ENCODE assay signal across 16 cellular contexts in the genomic region with DNA sequence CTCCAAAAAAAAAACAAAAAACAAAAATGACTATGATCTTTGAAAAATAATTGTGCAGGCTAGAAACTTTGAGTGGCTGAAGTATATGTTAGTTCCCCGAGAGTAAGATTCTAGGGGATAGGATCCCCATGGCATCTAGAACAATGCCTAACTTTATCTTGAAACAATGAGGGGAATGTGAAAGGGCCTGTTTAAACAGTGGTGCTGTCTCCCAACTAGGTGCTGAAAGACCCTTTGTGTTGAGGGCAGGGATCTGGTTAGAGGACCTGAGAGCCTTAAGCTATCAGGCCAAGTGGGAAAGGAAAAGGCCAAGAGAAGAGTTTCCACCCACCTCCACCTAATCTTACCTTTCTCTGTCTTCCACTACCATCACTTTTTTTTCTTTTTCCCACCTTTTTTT. TPM values are rescaled to one million over a fixed set of nuclear protein-coding genes. Genes with fewer than 3 reads are reported as not detected.
DNase-seq lines count a peak whose midpoint lies in the region; ATAC-seq and TF ChIP-seq lines count a peak whose summit lies in the region.
"Had no signal": no experiment of that assay in that cellular context is flagged by ENCODE, and none has a peak within 500 bp of the region (broad histone marks: within the 10 kb centered on the region; RNA-seq: fewer than 3 reads in every experiment).

No MANE protein-coding gene starts in this region.

- ATAC-seq in GM23338, result peak; percentile 92
- peak; percentile 62 for ATAC-seq in WTC11
- no peak for ATAC-seq in HG03175 (IDR thresholded peaks at IDR 0.05; ENCODE audit: unreplicated experiment)
- ATAC-seq: CD8-positive, alpha-beta T cell had no signal

- H3K9me2 ChIP-seq in GM23338 (ENCODE audit: insufficient read depth), result no peaks in the 10 kb centered on the region

- H3K27me3 Mint-ChIP-seq in GM23338 (ENCODE audit: insufficient read depth, low read depth, poor library complexity) (peaks cover 7% of the 10 kb centered on the region), WTC11 (ENCODE audit: low read depth) (peaks cover 4% of the 10 kb centered on the region)

- H3K4me3 ChIP-seq in GM23338 (no peak overlapping the region), osteoblast (ENCODE audit: insufficient read depth, low read length) (no peak overlapping the region)
- H3K4me3 ChIP-seq: GM23248 had no signal

- no peaks in the 10 kb centered on the region for H3F3A ChIP-seq in GM23338 (replicated peaks; ENCODE audit: low read depth)

- TF ChIP-seq CTCF in GM23338 (conservative IDR thresholded peaks at IDR 0.05; ENCODE audit: low read depth in 2 of 2) (no peak), WTC11 (IDR thresholded peaks at IDR 0.05) (no peak), osteoblast (IDR thresholded peaks at IDR 0.05; ENCODE audit: extremely low read depth, low read depth, low read length) (no peak)

- peaks cover 21% of the 10 kb centered on the region for H3K9me3 Mint-ChIP-seq in GM23338
- H3K9me3 Mint-ChIP-seq in WTC11, result peaks cover 18% of the 10 kb centered on the region

- H2AFZ ChIP-seq in GM23338 (no peak overlapping the region), osteoblast (ENCODE audit: low read length) (no peak overlapping the region)
- H2AFZ ChIP-seq: GM23248 had no signal

- CTCF ChIA-PET in WTC11 (lab: Charles Lee), result no interaction called here

- H3K27ac ChIP-seq in GM23338 (ENCODE audit: low read depth), result no peak overlapping the region
- H3K27ac ChIP-seq in osteoblast (ENCODE audit: low read depth, low read length), result no peak overlapping the region
- H3K27ac ChIP-seq: GM23248, HL-60 had no signal

- H3K27me3 ChIP-seq in GM23338 (ENCODE audit: insufficient read depth) (no peaks in the 10 kb centered on the region), osteoblast (ENCODE audit: insufficient read depth, low read length) (no peaks in the 10 kb centered on the region)

- H3K4me1 Mint-ChIP-seq in GM23338 (no peaks in the 10 kb centered on the region), WTC11 (no peaks in the 10 kb centered on the region)
- H3K4me1 Mint-ChIP-seq: CD14-positive monocyte, H9 had no signal

- H3K27ac Mint-ChIP-seq in GM23338 (no peak overlapping the region), WTC11 (no peak overlapping the region)
- H3K27ac Mint-ChIP-seq: CD8-positive, alpha-beta T cell; H9 had no signal

- H3K36me3 Mint-ChIP-seq in GM23338 (ENCODE audit: low read depth) (peaks cover 15% of the 10 kb centered on the region; the same call in 2 of the 3 replicates), WTC11 (peaks cover 11% of the 10 kb centered on the region)

- no peaks in the 10 kb centered on the region for H3K4me1 ChIP-seq in GM23338 (ENCODE audit: insufficient read depth)
- no peaks in the 10 kb centered on the region for H3K4me1 ChIP-seq in osteoblast (ENCODE audit: insufficient read depth, low read length)

- H3K4me3 Mint-ChIP-seq in GM23338 (no peak overlapping the region), WTC11 (no peak overlapping the region)
- H3K4me3 Mint-ChIP-seq: CD14-positive monocyte; CD8-positive, alpha-beta T cell; H9 had no signal

- H3K4me2 ChIP-seq in GM23338 (no peak overlapping the region), osteoblast (ENCODE audit: insufficient read depth, low read length) (no peak overlapping the region)

- DNase-seq in GM23338 (ENCODE audit: low spot score) (peak; percentile 52), WTC11 (ENCODE audit: low spot score) (no peak), iPS-NIHi11 (ENCODE audit: low spot score) (peak; percentile 57), osteoblast (ENCODE audit: insufficient read length, low spot score, missing footprints) (peak; percentile 22), amygdala (lab: John Stamatoyannopoulos, UW) (no peak)
- no peak for DNase-seq in stimulated activated CD4-positive, alpha-beta T cell treated with anti-CD3 and anti-CD28 coated beads, Interleukin-2, amount 100 ng/mL, for 48 hours
- DNase-seq: CD8-positive, alpha-beta T cell; COR-L47; DND-41; GF-D8; GM23248; H9; KBM-7 had no signal

- no peaks in the 10 kb centered on the region for H4K20me1 ChIP-seq in GM23338 (replicated peaks; ENCODE audit: insufficient read depth)
- H4K20me1 ChIP-seq in osteoblast (ENCODE audit: insufficient read depth, low read length), result no peaks in the 10 kb centered on the region

- H3K36me3 ChIP-seq in GM23338 (ENCODE audit: insufficient read depth), result no peaks in the 10 kb centered on the region
- H3K36me3 ChIP-seq in osteoblast (ENCODE audit: insufficient read depth, low read length), result no peaks in the 10 kb centered on the region

- POLR2A ChIA-PET in WTC11 (lab: Charles Lee), result no interaction called here

- H3K79me2 ChIP-seq in GM23338 (replicated peaks; ENCODE audit: insufficient read depth) (no peaks in the 10 kb centered on the region), osteoblast (ENCODE audit: insufficient read depth, low read length) (no peaks in the 10 kb centered on the region)

- H3K9me3 ChIP-seq in osteoblast (ENCODE audit: low read depth, low read length), result no peaks in the 10 kb centered on the region

TF ChIP-seq in GM23338, 12 proteins besides CTCF, POLR2A, EP300 and RAD21 (continues in another document):
- TF ChIP-seq, protein P1, sequence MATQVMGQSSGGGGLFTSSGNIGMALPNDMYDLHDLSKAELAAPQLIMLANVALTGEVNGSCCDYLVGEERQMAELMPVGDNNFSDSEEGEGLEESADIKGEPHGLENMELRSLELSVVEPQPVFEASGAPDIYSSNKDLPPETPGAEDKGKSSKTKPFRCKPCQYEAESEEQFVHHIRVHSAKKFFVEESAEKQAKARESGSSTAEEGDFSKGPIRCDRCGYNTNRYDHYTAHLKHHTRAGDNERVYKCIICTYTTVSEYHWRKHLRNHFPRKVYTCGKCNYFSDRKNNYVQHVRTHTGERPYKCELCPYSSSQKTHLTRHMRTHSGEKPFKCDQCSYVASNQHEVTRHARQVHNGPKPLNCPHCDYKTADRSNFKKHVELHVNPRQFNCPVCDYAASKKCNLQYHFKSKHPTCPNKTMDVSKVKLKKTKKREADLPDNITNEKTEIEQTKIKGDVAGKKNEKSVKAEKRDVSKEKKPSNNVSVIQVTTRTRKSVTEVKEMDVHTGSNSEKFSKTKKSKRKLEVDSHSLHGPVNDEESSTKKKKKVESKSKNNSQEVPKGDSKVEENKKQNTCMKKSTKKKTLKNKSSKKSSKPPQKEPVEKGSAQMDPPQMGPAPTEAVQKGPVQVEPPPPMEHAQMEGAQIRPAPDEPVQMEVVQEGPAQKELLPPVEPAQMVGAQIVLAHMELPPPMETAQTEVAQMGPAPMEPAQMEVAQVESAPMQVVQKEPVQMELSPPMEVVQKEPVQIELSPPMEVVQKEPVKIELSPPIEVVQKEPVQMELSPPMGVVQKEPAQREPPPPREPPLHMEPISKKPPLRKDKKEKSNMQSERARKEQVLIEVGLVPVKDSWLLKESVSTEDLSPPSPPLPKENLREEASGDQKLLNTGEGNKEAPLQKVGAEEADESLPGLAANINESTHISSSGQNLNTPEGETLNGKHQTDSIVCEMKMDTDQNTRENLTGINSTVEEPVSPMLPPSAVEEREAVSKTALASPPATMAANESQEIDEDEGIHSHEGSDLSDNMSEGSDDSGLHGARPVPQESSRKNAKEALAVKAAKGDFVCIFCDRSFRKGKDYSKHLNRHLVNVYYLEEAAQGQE (IDR thresholded peaks at IDR 0.05; ENCODE audit: unreplicated experiment), result peak; percentile 56

TF ChIP-seq in WTC11, 78 proteins besides CTCF, POLR2A, EP300 and RAD21 (continues in another document):
- TF ChIP-seq, protein P2, sequence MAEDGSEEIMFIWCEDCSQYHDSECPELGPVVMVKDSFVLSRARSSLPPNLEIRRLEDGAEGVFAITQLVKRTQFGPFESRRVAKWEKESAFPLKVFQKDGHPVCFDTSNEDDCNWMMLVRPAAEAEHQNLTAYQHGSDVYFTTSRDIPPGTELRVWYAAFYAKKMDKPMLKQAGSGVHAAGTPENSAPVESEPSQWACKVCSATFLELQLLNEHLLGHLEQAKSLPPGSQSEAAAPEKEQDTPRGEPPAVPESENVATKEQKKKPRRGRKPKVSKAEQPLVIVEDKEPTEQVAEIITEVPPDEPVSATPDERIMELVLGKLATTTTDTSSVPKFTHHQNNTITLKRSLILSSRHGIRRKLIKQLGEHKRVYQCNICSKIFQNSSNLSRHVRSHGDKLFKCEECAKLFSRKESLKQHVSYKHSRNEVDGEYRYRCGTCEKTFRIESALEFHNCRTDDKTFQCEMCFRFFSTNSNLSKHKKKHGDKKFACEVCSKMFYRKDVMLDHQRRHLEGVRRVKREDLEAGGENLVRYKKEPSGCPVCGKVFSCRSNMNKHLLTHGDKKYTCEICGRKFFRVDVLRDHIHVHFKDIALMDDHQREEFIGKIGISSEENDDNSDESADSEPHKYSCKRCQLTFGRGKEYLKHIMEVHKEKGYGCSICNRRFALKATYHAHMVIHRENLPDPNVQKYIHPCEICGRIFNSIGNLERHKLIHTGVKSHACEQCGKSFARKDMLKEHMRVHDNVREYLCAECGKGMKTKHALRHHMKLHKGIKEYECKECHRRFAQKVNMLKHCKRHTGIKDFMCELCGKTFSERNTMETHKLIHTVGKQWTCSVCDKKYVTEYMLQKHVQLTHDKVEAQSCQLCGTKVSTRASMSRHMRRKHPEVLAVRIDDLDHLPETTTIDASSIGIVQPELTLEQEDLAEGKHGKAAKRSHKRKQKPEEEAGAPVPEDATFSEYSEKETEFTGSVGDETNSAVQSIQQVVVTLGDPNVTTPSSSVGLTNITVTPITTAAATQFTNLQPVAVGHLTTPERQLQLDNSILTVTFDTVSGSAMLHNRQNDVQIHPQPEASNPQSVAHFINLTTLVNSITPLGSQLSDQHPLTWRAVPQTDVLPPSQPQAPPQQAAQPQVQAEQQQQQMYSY (CRISPR knock-in tag; IDR thresholded peaks at IDR 0.05), result no peak
- TF ChIP-seq, protein P3, sequence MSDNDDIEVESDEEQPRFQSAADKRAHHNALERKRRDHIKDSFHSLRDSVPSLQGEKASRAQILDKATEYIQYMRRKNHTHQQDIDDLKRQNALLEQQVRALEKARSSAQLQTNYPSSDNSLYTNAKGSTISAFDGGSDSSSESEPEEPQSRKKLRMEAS (CRISPR knock-in tag; IDR thresholded peaks at IDR 0.05), result no peak

RNA-seq across cellular contexts. Expression of a gene that starts 6.8 kb away (rescaled TPM):
- 58.4 and 62.4 TPM in 2 replicates for total RNA-seq in GM23338 (2014; rRNA removed; shearing (Covaris generic))
- 33.2 and 39.2 TPM in 2 replicates for polyA plus RNA-seq in GM23338 (2016; fragmentation: Nextera tagmentation; extraction: Ambion mirVana)
- total RNA-seq in WTC11 (2021) (65.6 to 67.1 TPM (median 66.6 TPM) in 3 replicates), osteoblast (39.8 and 41.5 TPM in 2 replicates)

RNA-seq across cellular contexts. Expression of a gene that starts 43.4 kb away (rescaled TPM):
- 58.7 and 61.3 TPM in 2 replicates for total RNA-seq in GM23338 (2014; rRNA removed; shearing (Covaris generic))
- 30.3 and 31.5 TPM in 2 replicates for polyA plus RNA-seq in GM23338 (2016; fragmentation: Nextera tagmentation; extraction: Ambion mirVana)
- total RNA-seq in WTC11 (2021) (59.4 to 62.2 TPM (median 61.6 TPM) in 3 replicates), osteoblast (33.3 and 35.1 TPM in 2 replicates)

RNA-seq across cellular contexts. Expression of a gene that starts 43.4 kb away (rescaled TPM):
- 23.6 and 26.3 TPM in 2 replicates for total RNA-seq in GM23338 (2014; rRNA removed; shearing (Covaris generic))
- polyA plus RNA-seq in GM23338 (2016; fragmentation: Nextera tagmentation; extraction: Ambion mirVana), result 6.8 and 7.5 TPM in 2 replicates
- total RNA-seq in WTC11 (2021) (32.4 to 37.0 TPM (median 32.7 TPM) in 3 replicates), osteoblast (27.9 and 29.2 TPM in 2 replicates)

Comparison
In these comparisons a context has a peak if more than half of its experiments do, and no peak if none do; other contexts are left out.
1. DNase-seq: peak in GM23338 (single experiment), iPS-NIHi11 (single experiment) and osteoblast (single experiment); none in WTC11 (single experiment), stimulated activated CD4-positive, alpha-beta T cell treated with anti-CD3 and anti-CD28 coated beads, Interleukin-2, amount 100 ng/mL, for 48 hours (0 of 2) and amygdala (0 of 56).